ENCODE assay signal across 14 cellular contexts in genomic region chr5:43244823-43245565, GRCh38. TPM values are rescaled to one million over a fixed set of nuclear protein-coding genes. Genes with fewer than 3 reads are reported as not detected.
DNase-seq lines count a peak whose midpoint lies in the region; ATAC-seq and TF ChIP-seq lines count a peak whose summit lies in the region.
"Had no signal": no experiment of that assay in that cellular context is flagged by ENCODE, and none has a peak within 500 bp of the region (broad histone marks: within the 10 kb centered on the region; RNA-seq: fewer than 3 reads in every experiment).

No MANE protein-coding gene starts in this region.

- H3K4me3 Mint-ChIP-seq in WTC11 (no peak overlapping the region), T-helper 17 cell (no peak overlapping the region)
- H3K4me3 Mint-ChIP-seq: activated naive CD4-positive, alpha-beta T cell treated with anti-CD3 and anti-CD28 coated beads for 36 hours; memory B cell had no signal

- no peaks in the 10 kb centered on the region for H3K27me3 ChIP-seq in GM06990 (replicated peaks; ENCODE audit: control insufficient read depth, insufficient read depth, low read length)
- H3K27me3 ChIP-seq: vagina had no signal

- no peaks in the 10 kb centered on the region for H3K9me3 ChIP-seq in T-helper 17 cell (ENCODE audit: control insufficient read depth, low read length, poor library complexity, severe bottlenecking)
- H3K9me3 ChIP-seq: vagina had no signal

- CTCF ChIA-PET in WTC11 (lab: Charles Lee) = no interaction called here

- H3K36me3 ChIP-seq in GM06990 (ENCODE audit: control insufficient read depth, insufficient read depth, low read length) = no peaks in the 10 kb centered on the region
- H3K36me3 ChIP-seq: vagina had no signal

- POLR2A ChIA-PET in WTC11 (lab: Charles Lee) = no interaction called here

- peak overlapping the region; percentile 4; the same call in 1 of the 2 replicates for H3K4me3 ChIP-seq in GM06990 (replicated peaks; ENCODE audit: low read depth, low read length)
- H3K4me3 ChIP-seq: vagina had no signal

- DNase-seq in GM06990 (ENCODE audit: extremely low read depth, insufficient read length) (peak; percentile 57), WTC11 (ENCODE audit: low spot score) (no peak), T-helper 17 cell (no peak), NCI-H146 (lab: John Stamatoyannopoulos, UW) (no peak), NCI-H2171 (lab: John Stamatoyannopoulos, UW) (no peak)
- DNase-seq: activated naive CD4-positive, alpha-beta T cell treated with anti-CD3 and anti-CD28 coated beads for 36 hours; cortex of kidney; head of caudate nucleus; NCI-H187 had no signal

- no peak for TF ChIP-seq CTCF in GM06990 (IDR thresholded peaks at IDR 0.05; ENCODE audit: insufficient read depth, low read length, poor library complexity, severe bottlenecking)
- no peak for TF ChIP-seq CTCF in WTC11 (IDR thresholded peaks at IDR 0.05)

- no peaks in the 10 kb centered on the region for H3K36me3 Mint-ChIP-seq in WTC11
- H3K36me3 Mint-ChIP-seq in T-helper 17 cell (ENCODE audit: low read depth) = peaks cover 8% of the 10 kb centered on the region
- H3K36me3 Mint-ChIP-seq: memory B cell had no signal

- peak; percentile 36 for ATAC-seq in GM19025 (IDR thresholded peaks at IDR 0.05; ENCODE audit: low read depth, unreplicated experiment)
- ATAC-seq in HG02610 (IDR thresholded peaks at IDR 0.05; ENCODE audit: unreplicated experiment) = peak; percentile 79
- peak; percentile 82 for ATAC-seq in HG03432 (IDR thresholded peaks at IDR 0.05; ENCODE audit: unreplicated experiment)
- no peak for ATAC-seq in WTC11
- no peak for ATAC-seq in T-helper 17 cell

- no peaks in the 10 kb centered on the region for H3K4me1 Mint-ChIP-seq in WTC11
- H3K4me1 Mint-ChIP-seq in T-helper 17 cell = peaks cover 2% of the 10 kb centered on the region

- H3K27ac Mint-ChIP-seq in WTC11 (no peak overlapping the region), T-helper 17 cell (no peak overlapping the region)
- H3K27ac Mint-ChIP-seq: activated naive CD4-positive, alpha-beta T cell treated with anti-CD3 and anti-CD28 coated beads for 36 hours; memory B cell had no signal

- H3K9me3 Mint-ChIP-seq in WTC11 = no peaks in the 10 kb centered on the region
- H3K9me3 Mint-ChIP-seq: activated naive CD4-positive, alpha-beta T cell treated with anti-CD3 and anti-CD28 coated beads for 36 hours; memory B cell had no signal

- H3K27me3 Mint-ChIP-seq in WTC11 (ENCODE audit: low read depth) (no peaks in the 10 kb centered on the region; the same call in 1 of the 2 replicates), T-helper 17 cell (peaks cover 52% of the 10 kb centered on the region)

TF ChIP-seq in WTC11, 78 proteins besides CTCF, POLR2A, EP300 and RAD21:
- TF ChIP-seq NR3C1 (CRISPR knock-in tag; conservative IDR thresholded peaks at IDR 0.05; ENCODE audit: low read depth) (no peak), PRDM15 (CRISPR knock-in tag; IDR thresholded peaks at IDR 0.05) (no peak), ZNF423 (CRISPR knock-in tag; IDR thresholded peaks at IDR 0.05) (no peak), ZSCAN18 (CRISPR knock-in tag; IDR thresholded peaks at IDR 0.05) (no peak), ZNF396 (CRISPR knock-in tag; IDR thresholded peaks at IDR 0.05; ENCODE audit: borderline replicate concordance) (no peak), NFATC4 (CRISPR knock-in tag; IDR thresholded peaks at IDR 0.05) (no peak), ZNF416 (CRISPR knock-in tag; IDR thresholded peaks at IDR 0.05) (no peak)

RNA-seq across cellular contexts. Expression of gene NIM1K, which starts 53.0 kb away (rescaled TPM):
- total RNA-seq in WTC11 (2021) (0.07 to 0.14 TPM in 2 of 3 replicates, not detected in the other), T-helper 17 cell (1 to 10 TPM in 1 of 2 donors, under 1 TPM in 1; 0.76 to 1.1 TPM)
- total RNA-seq: vagina had no signal

Comparison
In these comparisons a context has a peak if more than half of its experiments do, and no peak if none do; other contexts are left out.
1. ATAC-seq: peak in GM19025 (single experiment), HG02610 (single experiment) and HG03432 (single experiment); none in WTC11 (single experiment) and T-helper 17 cell (single experiment).